ENCODE assay signal across 27 cellular contexts in the genomic region with DNA sequence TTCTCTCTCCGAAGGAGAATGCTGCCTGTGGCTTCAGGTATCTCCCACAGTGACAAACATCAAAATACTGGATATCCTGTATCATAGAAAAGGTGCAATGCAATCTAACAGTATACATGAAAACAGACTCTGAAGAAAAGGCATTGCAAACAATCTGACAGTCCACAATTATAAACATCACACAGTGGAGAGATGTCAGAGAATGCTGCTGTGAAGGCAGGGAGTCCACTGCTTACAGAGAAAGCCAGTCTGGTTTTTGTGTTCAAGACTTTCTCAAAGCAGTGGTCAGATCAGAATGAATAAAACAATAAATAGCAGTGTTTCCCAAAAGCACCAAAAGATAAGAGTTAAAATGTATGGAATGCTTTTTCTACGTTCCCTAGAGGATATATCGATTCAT. TPM values are rescaled to one million over a fixed set of nuclear protein-coding genes. Genes with fewer than 3 reads are reported as not detected.
DNase-seq lines count a peak whose midpoint lies in the region; ATAC-seq, FAIRE-seq and TF ChIP-seq lines count a peak whose summit lies in the region.
"Had no signal": no experiment of that assay in that cellular context is flagged by ENCODE, and none has a peak within 500 bp of the region (broad histone marks: within the 10 kb centered on the region; RNA-seq: fewer than 3 reads in every experiment).

No MANE protein-coding gene starts in this region.

- peak; percentile 32 for FAIRE-seq in A549 (lab: Jason Lieb, UNC)
- FAIRE-seq: GM12878, H54, RCC 7860 had no signal

- CTCF ChIA-PET in A549 (lab: Yijun Ruan, JAX): interaction anchor here (1.0 kb wide), 1 partner anchor 30 kb away, joined by 7 read pairs; no protein-coding TSS in a partner anchor

- DNase-seq in A549 (ENCODE audit: low read depth in 1 of 2, low spot score in 1 of 2) (no peak), SK-MEL-5 (ENCODE audit: low read depth, low spot score) (peak; percentile 48), globus pallidus (ENCODE audit: low spot score) (peak; percentile 47), substantia nigra (lab: John Stamatoyannopoulos, UW) (no peak), GDM1 (lab: John Stamatoyannopoulos, UW) (no peak), GM23248 (no peak), right cardiac atrium (no peak)
- DNase-seq: CD4-positive, CD25-positive, alpha-beta regulatory T cell; DMS53; Karpas-422; NCI-H1092 treated with DMSO at 0.1 percent for 48 hours; NCI-H1436; NCI-H187; NCI-H2081 treated with DMSO at 0.1 percent for 48 hours; NCI-H446; NCI-H524 treated with DMSO at 0.1 percent for 48 hours; NCI-H774; SIG-M5 had no signal

- 93% methylated on average over 3 of the region's 3 CpGs for WGBS in A549 (ENCODE audit: missing lambda C conversion rate)
- 95 to 98% methylated on average over 3 of the region's 3 CpGs for WGBS in GM23248 (ENCODE audit: low coverage in 1 of 2, low lambda C conversion rate in 2 of 2, missing lambda C conversion rate in 2 of 2), 2 experiments
- WGBS in right cardiac atrium: 83% methylated on average over 3 of the region's 3 CpGs

- H3K79me2 ChIP-seq in GM23248 (ENCODE audit: insufficient read depth): no peaks in the 10 kb centered on the region

- POLR2A ChIA-PET in A549 (lab: Yijun Ruan, JAX): no interaction called here

- H3K4me2 ChIP-seq in A549: no peak overlapping the region
- no peak overlapping the region for H3K4me2 ChIP-seq in GM23248 (ENCODE audit: unreplicated experiment)
- H3K4me2 ChIP-seq: BLaER1 had no signal

- no peak overlapping the region for H3K4me3 ChIP-seq in A549
- no peak overlapping the region for H3K4me3 ChIP-seq in GM23248
- H3K4me3 ChIP-seq in right cardiac atrium (ENCODE audit: low read length): no peak overlapping the region
- H3K4me3 ChIP-seq: BLaER1, GM12878 had no signal

- H2AFZ ChIP-seq in GM23248: no peak overlapping the region

- no peak overlapping the region for H3K27ac ChIP-seq in A549
- peak overlapping the region; percentile 76 for H3K27ac ChIP-seq in substantia nigra (ENCODE audit: low read depth, low read length, poor library complexity, severe bottlenecking)
- H3K27ac ChIP-seq in GM23248: no peak overlapping the region
- no peak overlapping the region for H3K27ac ChIP-seq in right cardiac atrium (ENCODE audit: low read length)
- H3K27ac ChIP-seq: BLaER1, HL-60 had no signal

- H4K20me1 ChIP-seq in GM23248 (ENCODE audit: insufficient read depth): no peaks in the 10 kb centered on the region
- H4K20me1 ChIP-seq: BLaER1 had no signal

- no peak for TF ChIP-seq CTCF in A549 (IDR thresholded peaks at IDR 0.05)

- H3K36me3 ChIP-seq in GM23248 (ENCODE audit: low read depth): no peaks in the 10 kb centered on the region
- H3K36me3 ChIP-seq: BLaER1 had no signal

- intact Hi-C loops in right cardiac atrium (cut with DNase I): no loop called here

- TF ChIP-seq EP300 in A549 (IDR thresholded peaks at IDR 0.05): no peak

- in situ Hi-C loops in SK-MEL-5 (cut with HindIII; ENCODE audit: low pct_unique_long_range_greater_than_20kb, low sequenced_read_pairs): no loop called here
- in situ Hi-C loops in GM23248 (cut with MboI): no loop called here

- no peak for TF ChIP-seq POLR2A in A549 (IDR thresholded peaks at IDR 0.05; ENCODE audit: low read length)

- H3K27me3 ChIP-seq in GM23248 (replicated peaks; ENCODE audit: insufficient read depth): no peaks in the 10 kb centered on the region
- no peaks in the 10 kb centered on the region for H3K27me3 ChIP-seq in right cardiac atrium (ENCODE audit: control insufficient read depth, insufficient read depth)
- H3K27me3 ChIP-seq: BLaER1 had no signal

- H3K4me1 ChIP-seq in A549 (peaks cover 7% of the 10 kb centered on the region), GM23248 (ENCODE audit: insufficient read depth) (no peaks in the 10 kb centered on the region), right cardiac atrium (ENCODE audit: control insufficient read depth, insufficient read depth, low read length) (peaks cover 2% of the 10 kb centered on the region)

- no peaks in the 10 kb centered on the region for H3K9me2 ChIP-seq in GM23248 (ENCODE audit: insufficient read depth)

- no peaks in the 10 kb centered on the region for H3K9me3 ChIP-seq in A549
- no peaks in the 10 kb centered on the region for H3K9me3 ChIP-seq in GM23248 (ENCODE audit: low read depth)
- no peaks in the 10 kb centered on the region for H3K9me3 ChIP-seq in right cardiac atrium (ENCODE audit: control insufficient read depth, low read length)
- H3K9me3 ChIP-seq: BLaER1 had no signal

- TF ChIP-seq RAD21 in A549 (conservative IDR thresholded peaks at IDR 0.05 in 1 of 2, IDR thresholded peaks at IDR 0.05 in 1 of 2): no peak

- no peak overlapping the region for H3K9ac ChIP-seq in GM23248
- H3K9ac ChIP-seq: BLaER1 had no signal

- H3F3A ChIP-seq in GM23248 (ENCODE audit: insufficient read depth): no peaks in the 10 kb centered on the region

- no peak for ATAC-seq in A549
- no peak for ATAC-seq in right cardiac atrium
- no peak for ATAC-seq in GM18870 (IDR thresholded peaks at IDR 0.05; ENCODE audit: unreplicated experiment)
- ATAC-seq: GM12878, SK-N-SH treated with all-trans-retinoic acid at 6 μM for 48 hours had no signal

TF ChIP-seq in A549, 52 proteins besides CTCF, POLR2A, EP300 and RAD21:
- TF ChIP-seq, protein P1, sequence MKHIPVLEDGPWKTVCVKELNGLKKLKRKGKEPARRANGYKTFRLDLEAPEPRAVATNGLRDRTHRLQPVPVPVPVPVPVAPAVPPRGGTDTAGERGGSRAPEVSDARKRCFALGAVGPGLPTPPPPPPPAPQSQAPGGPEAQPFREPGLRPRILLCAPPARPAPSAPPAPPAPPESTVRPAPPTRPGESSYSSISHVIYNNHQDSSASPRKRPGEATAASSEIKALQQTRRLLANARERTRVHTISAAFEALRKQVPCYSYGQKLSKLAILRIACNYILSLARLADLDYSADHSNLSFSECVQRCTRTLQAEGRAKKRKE (CRISPR knock-in tag; IDR thresholded peaks at IDR 0.05; ENCODE audit: low read depth): no peak
- TF ChIP-seq BHLHE40 (IDR thresholded peaks at IDR 0.05; ENCODE audit: low read depth, low read length): no peak
- no peak for TF ChIP-seq TP53 (CRISPR knock-in tag; IDR thresholded peaks at IDR 0.05)
- TF ChIP-seq MYC (IDR thresholded peaks at IDR 0.05; ENCODE audit: borderline replicate concordance, low read length): no peak
- no peak for TF ChIP-seq HEYL (CRISPR knock-in tag; IDR thresholded peaks at IDR 0.05)
- no peak for TF ChIP-seq RNF2 (IDR thresholded peaks at IDR 0.05; ENCODE audit: borderline replicate concordance, low read depth)
- TF ChIP-seq, protein P2, sequence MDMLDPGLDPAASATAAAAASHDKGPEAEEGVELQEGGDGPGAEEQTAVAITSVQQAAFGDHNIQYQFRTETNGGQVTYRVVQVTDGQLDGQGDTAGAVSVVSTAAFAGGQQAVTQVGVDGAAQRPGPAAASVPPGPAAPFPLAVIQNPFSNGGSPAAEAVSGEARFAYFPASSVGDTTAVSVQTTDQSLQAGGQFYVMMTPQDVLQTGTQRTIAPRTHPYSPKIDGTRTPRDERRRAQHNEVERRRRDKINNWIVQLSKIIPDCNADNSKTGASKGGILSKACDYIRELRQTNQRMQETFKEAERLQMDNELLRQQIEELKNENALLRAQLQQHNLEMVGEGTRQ (IDR thresholded peaks at IDR 0.05): no peak

RNA-seq across cellular contexts. Expression of a gene that starts 28.7 kb away (rescaled TPM):
- polyA plus RNA-seq in A549 (2011; rRNA removed) (0.25 and 0.59 TPM in 2 replicates), A549 (2017; fragmentation: RNase III; extraction: RNeasy Plus Mini Kit Qiagen cat#74134 plus additional on column Dnase treatment) (0.17 TPM in 3 replicates), GM23248 (2016; fragmentation: Nextera tagmentation; extraction: Ambion mirVana) (not detected in 2 replicates), right cardiac atrium (not detected)
- 0.08 and 0.26 TPM in 2 replicates for polyA plus RNA-seq in A549 (2012; cell fraction: cytosol; rRNA removed)
- polyA plus RNA-seq in A549 (2012; cell fraction: nucleus; rRNA removed): 0.06 and 0.12 TPM in 2 replicates
- polyA minus RNA-seq in A549 (2011; rRNA and poly(A)+ RNA removed): 0.50 and 0.63 TPM in 2 replicates
- 0.40 and 0.43 TPM in 2 replicates for total RNA-seq in SK-MEL-5 (2014; rRNA removed; shearing (Covaris generic))
- 0.24 and 0.29 TPM in 2 replicates for polyA plus RNA-seq in SK-MEL-5 (2015; cell fraction: cytosol; rRNA removed)
- 1.7 and 7.6 TPM in 2 replicates for polyA plus RNA-seq in SK-MEL-5 (2015; cell fraction: nucleus; rRNA removed)
- total RNA-seq in GM23248 (2014; rRNA removed; shearing (Covaris generic)): under 0.01 TPM in 1 of 2 replicates, not detected in the other
- total RNA-seq in right cardiac atrium: not detected
- total RNA-seq: A172; CD4-positive, CD25-positive, alpha-beta regulatory T cell; G401 had no signal
- polyA plus RNA-seq: CD4-positive, CD25-positive, alpha-beta regulatory T cell; GM12878 had no signal

RNA-seq across cellular contexts. Expression of a gene that starts 47.6 kb away (rescaled TPM):
- 37.2 and 41.4 TPM in 2 replicates for polyA plus RNA-seq in A549 (2011; rRNA removed)
- 22.6 and 24.8 TPM in 2 replicates for polyA plus RNA-seq in A549 (2012; cell fraction: cytosol; rRNA removed)
- 9.1 and 12.2 TPM in 2 replicates for polyA plus RNA-seq in A549 (2012; cell fraction: nucleus; rRNA removed)
- 34.7 to 41.9 TPM (median 37.3 TPM) in 3 replicates for polyA plus RNA-seq in A549 (2017; fragmentation: RNase III; extraction: RNeasy Plus Mini Kit Qiagen cat#74134 plus additional on column Dnase treatment)
- 23.9 and 25.7 TPM in 2 replicates for polyA minus RNA-seq in A549 (2011; rRNA and poly(A)+ RNA removed)
- 51.2 and 59.0 TPM in 2 replicates for total RNA-seq in SK-MEL-5 (2014; rRNA removed; shearing (Covaris generic))
- polyA plus RNA-seq in SK-MEL-5 (2015; cell fraction: cytosol; rRNA removed): 27.4 and 36.6 TPM in 2 replicates
- 38.8 and 52.1 TPM in 2 replicates for polyA plus RNA-seq in SK-MEL-5 (2015; cell fraction: nucleus; rRNA removed)
- 26.3 and 42.9 TPM in 2 replicates for total RNA-seq in GM23248 (2014; rRNA removed; shearing (Covaris generic))
- polyA plus RNA-seq in GM23248 (2016; fragmentation: Nextera tagmentation; extraction: Ambion mirVana): 53.6 and 56.4 TPM in 2 replicates
- total RNA-seq in right cardiac atrium: 10 to 100 TPM; 24.1 to 29.1 (median 24.8) TPM
- polyA plus RNA-seq in right cardiac atrium: 26.9 TPM

RNA-seq across cellular contexts. Expression of a gene that starts 47.9 kb away (rescaled TPM):
- polyA plus RNA-seq in A549 (2011; rRNA removed) (56.2 and 88.5 TPM in 2 replicates), A549 (2017; fragmentation: RNase III; extraction: RNeasy Plus Mini Kit Qiagen cat#74134 plus additional on column Dnase treatment) (67.3 to 77.8 TPM (median 70.2 TPM) in 3 replicates), GM23248 (2016; fragmentation: Nextera tagmentation; extraction: Ambion mirVana) (45.8 and 49.6 TPM in 2 replicates), right cardiac atrium (13.5 TPM)
- 23.3 and 24.9 TPM in 2 replicates for polyA plus RNA-seq in A549 (2012; cell fraction: cytosol; rRNA removed)
- 7.8 and 11.6 TPM in 2 replicates for polyA plus RNA-seq in A549 (2012; cell fraction: nucleus; rRNA removed)
- polyA minus RNA-seq in A549 (2011; rRNA and poly(A)+ RNA removed): 14.3 and 16.5 TPM in 2 replicates
- 157 and 165 TPM in 2 replicates for total RNA-seq in SK-MEL-5 (2014; rRNA removed; shearing (Covaris generic))
- polyA plus RNA-seq in SK-MEL-5 (2015; cell fraction: cytosol; rRNA removed): 72.7 and 79.5 TPM in 2 replicates
- 79.7 and 81.3 TPM in 2 replicates for polyA plus RNA-seq in SK-MEL-5 (2015; cell fraction: nucleus; rRNA removed)
- 22.5 and 39.7 TPM in 2 replicates for total RNA-seq in GM23248 (2014; rRNA removed; shearing (Covaris generic))
- 10 to 100 TPM; 12.4 to 20.8 (median 14.1) TPM for total RNA-seq in right cardiac atrium

Comparison
In these comparisons a context has a peak if more than half of its experiments do, and no peak if none do; other contexts are left out.
1. DNase-seq: peak in SK-MEL-5 (single experiment) and globus pallidus (single experiment); none in A549 (0 of 2), substantia nigra (0 of 49), GDM1 (single experiment), GM23248 (single experiment) and right cardiac atrium (0 of 3).